ENCODE assay signal across 8 cellular contexts in genomic region chr11:66289548-66290331, GRCh38. TPM values are rescaled to one million over a fixed set of nuclear protein-coding genes. Genes with fewer than 3 reads are reported as not detected.
A peak's percentile ranks its signal among the peaks of the same experiment; 100 is the strongest.
DNase-seq lines count a peak whose midpoint lies in the region; ATAC-seq and TF ChIP-seq lines count a peak whose summit lies in the region.

No MANE protein-coding gene starts in this region.

- H3K9ac ChIP-seq in mammary epithelial cell (ENCODE audit: insufficient read depth, low read length), result no peak overlapping the region

- no peaks in the 10 kb centered on the region for H3K9me3 ChIP-seq in BE2C
- no peaks in the 10 kb centered on the region for H3K9me3 ChIP-seq in mammary epithelial cell (replicated peaks; ENCODE audit: insufficient read depth, low read length)

- dilution Hi-C loops in mammary epithelial cell (cut with HindIII; ENCODE audit: low sequenced_read_pairs), result loop anchor here (5.0 kb wide), 1 partner anchor 37 kb away; no protein-coding TSS in a partner anchor

- H3K4me3 ChIP-seq in BE2C (ENCODE audit: low read depth, low read length), result peak overlapping the region; percentile 93
- H3K4me3 ChIP-seq in mammary epithelial cell (replicated peaks in 1 of 3; ENCODE audit: insufficient read depth in 1 of 3, low read depth in 2 of 3, low read length in 3 of 3), result peak overlapping the region; percentile 57 to 67 (median 63)

- no peak for TF ChIP-seq CTCF in BE2C (IDR thresholded peaks at IDR 0.05; ENCODE audit: low read depth, low read length)
- TF ChIP-seq CTCF in mammary epithelial cell (conservative IDR thresholded peaks at IDR 0.05 in 1 of 2, IDR thresholded peaks at IDR 0.05 in 1 of 2; ENCODE audit: extremely low read depth in 1 of 2, insufficient read depth in 1 of 2, low read depth in 1 of 2, low read length in 2 of 2), result no peak

- ATAC-seq in GM19324 (IDR thresholded peaks at IDR 0.05; ENCODE audit: low FRiP score, unreplicated experiment) (peak; percentile 34), HG03457 (IDR thresholded peaks at IDR 0.05; ENCODE audit: unreplicated experiment) (peak; percentile 26)

- in situ Hi-C loops in mammary epithelial cell (cut with MboI; ENCODE audit: low sequenced_read_pairs in 2 of 2), result no loop called here

- H3K4me1 ChIP-seq in BE2C, result peaks cover 5% of the 10 kb centered on the region
- peaks cover 19% of the 10 kb centered on the region for H3K4me1 ChIP-seq in mammary epithelial cell (ENCODE audit: insufficient read depth, low read length)

- H3K27me3 ChIP-seq in BE2C, result no peaks in the 10 kb centered on the region
- peaks cover 6% of the 10 kb centered on the region for H3K27me3 ChIP-seq in mammary epithelial cell (ENCODE audit: insufficient read depth, low read length)

- H3K4me2 ChIP-seq in mammary epithelial cell (ENCODE audit: insufficient read depth, low read depth, low read length), result peak overlapping the region; percentile 94

- TSS peak; percentile 48 for BruUV-seq in mammary epithelial cell (replicated peaks; lab: Mats Ljungman, UMichigan)

- H4K20me1 ChIP-seq in mammary epithelial cell (ENCODE audit: insufficient read depth, low read length), result no peaks in the 10 kb centered on the region

- no peak for DNase-seq in BE2C
- peak; percentile 69 for DNase-seq in T-helper 22 cell (ENCODE audit: low read depth)
- DNase-seq in mammary epithelial cell, result no peak
- DNase-seq in left kidney (ENCODE audit: low read depth, low spot score), result peak; percentile 95
- DNase-seq in stimulated activated CD4-positive, alpha-beta T cell treated with anti-CD3 and anti-CD28 coated beads, Interleukin-4, amount 100 ng/mL, for 24 hours, result peak; percentile 88
- no peak for DNase-seq in NCI-H1694 treated with DMSO at 0.1 percent for 48 hours (lab: John Stamatoyannopoulos, UW)

- CTCF ChIA-PET in mammary epithelial cell (lab: Charles Lee; ENCODE audit: low non-redundant PET), result interaction anchor here (0.5 to 0.6 kb wide), 2 partner anchors 23 to 526 kb away, joined by 3 to 10 read pairs; no protein-coding TSS in a partner anchor

- 14% methylated on average over 29 of the region's 36 CpGs for WGBS in mammary epithelial cell (ENCODE audit: low coverage, missing lambda C conversion rate)

- peaks cover 25% of the 10 kb centered on the region for H3K79me2 ChIP-seq in mammary epithelial cell (ENCODE audit: insufficient read depth, low read length)

- no peak overlapping the region for H3K27ac ChIP-seq in mammary epithelial cell (ENCODE audit: insufficient read depth, low read depth, low read length)

- peak overlapping the region; percentile 88 for H2AFZ ChIP-seq in mammary epithelial cell (ENCODE audit: low read depth, low read length)

- intact Hi-C loops in mammary epithelial cell (cut with micrococcal nuclease), result loop anchor here (1.0 to 2.0 kb wide), 4 partner anchors 21 to 132 kb away; partner anchors contain the start of genes NPAS4 and RAB1B

- H3K36me3 ChIP-seq in BE2C, result peaks cover 10% of the 10 kb centered on the region; the same call in 1 of the 2 replicates
- H3K36me3 ChIP-seq in mammary epithelial cell (ENCODE audit: insufficient read depth, low read length), result no peaks in the 10 kb centered on the region

RNA-seq across cellular contexts. Expression of gene YIF1A, which starts 0.8 kb away (rescaled TPM):
- polyA plus RNA-seq in BE2C (2012; ENCODE audit: insufficient read depth, insufficient read length, low read depth), result 314 TPM
- total RNA-seq in mammary epithelial cell, result 100 to 1,000 TPM; 103 to 125 TPM
- 176 TPM for polyA plus RNA-seq in mammary epithelial cell
- 193 TPM for polyA minus RNA-seq in mammary epithelial cell

RNA-seq across cellular contexts. Expression of gene TMEM151A, which starts 2.0 kb away (rescaled TPM):
- 16.8 TPM for polyA plus RNA-seq in BE2C (2012; ENCODE audit: insufficient read depth, insufficient read length, low read depth)
- under 1 TPM; 0.17 to 0.26 TPM for total RNA-seq in mammary epithelial cell
- 0.06 TPM for polyA plus RNA-seq in mammary epithelial cell
- not detected for polyA minus RNA-seq in mammary epithelial cell

RNA-seq across cellular contexts. Expression of gene CNIH2, which starts 11.8 kb away (rescaled TPM):
- 8.1 TPM for polyA plus RNA-seq in BE2C (2012; ENCODE audit: insufficient read depth, insufficient read length, low read depth)
- 1 to 10 TPM in 1 of 2 donors, under 1 TPM in 1; 0.33 to 1.4 TPM for total RNA-seq in mammary epithelial cell
- 0.62 TPM for polyA plus RNA-seq in mammary epithelial cell
- polyA minus RNA-seq in mammary epithelial cell, result not detected

RNA-seq across cellular contexts. Expression of gene RAB1B, which starts 21.3 kb away (rescaled TPM):
- polyA plus RNA-seq in BE2C (2012; ENCODE audit: insufficient read depth, insufficient read length, low read depth), result 263 TPM
- 100 to 1,000 TPM in 1 of 2 donors, 10 to 100 TPM in 1; 79.5 to 169 TPM for total RNA-seq in mammary epithelial cell
- polyA plus RNA-seq in mammary epithelial cell, result 227 TPM
- 195 TPM for polyA minus RNA-seq in mammary epithelial cell

RNA-seq across cellular contexts. Expression of gene CD248, which starts 27.1 kb away (rescaled TPM):
- polyA plus RNA-seq in BE2C (2012; ENCODE audit: insufficient read depth, insufficient read length, low read depth), result 93.0 TPM
- total RNA-seq in mammary epithelial cell, result under 1 TPM in 1 of 2 donors, not detected in 1; 0.67 TPM
- not detected for polyA plus RNA-seq in mammary epithelial cell
- polyA minus RNA-seq in mammary epithelial cell, result not detected

Comparison
In these comparisons a context has a peak if more than half of its experiments do, and no peak if none do; other contexts are left out.
1. DNase-seq: peak in T-helper 22 cell (single experiment), left kidney (single experiment) and stimulated activated CD4-positive, alpha-beta T cell treated with anti-CD3 and anti-CD28 coated beads, Interleukin-4, amount 100 ng/mL, for 24 hours (single experiment); none in BE2C (single experiment), mammary epithelial cell (single experiment) and NCI-H1694 treated with DMSO at 0.1 percent for 48 hours (single experiment).